33 cellular contexts compared by ENCODE assay signal in genomic region chr2:67091681-67092080, GRCh38.
"Had no signal": no experiment of that assay in that cellular context is flagged by ENCODE, and none has a peak within 500 bp of the region (broad histone marks: within the 10 kb centered on the region; RNA-seq: fewer than 3 reads in every experiment).

No MANE protein-coding gene starts in this region.

- DNase-seq: Karpas-422, Kasumi-1, KG1, MG63, MM.1S, MV-4-11, NCI-H1048, NCI-H1092, NCI-H1092 treated with DMSO at 0.1 percent for 48 hours, NCI-H1105, NCI-H1105 treated with DMSO at 0.1 percent for 48 hours, NCI-H1417, NCI-H1417 treated with DMSO at 0.1 percent for 48 hours, NCI-H1436, NCI-H1436 treated with DMSO at 0.1 percent for 48 hours, NCI-H146, NCI-H1694, NCI-H1694 treated with DMSO at 0.1 percent for 48 hours, NCI-H187, NCI-H187 treated with DMSO at 0.1 percent for 48 hours, NCI-H1930, NCI-H2029, NCI-H2029 treated with DMSO at 0.1 percent for 48 hours, NCI-H2081, NCI-H2081 treated with DMSO at 0.1 percent for 48 hours, NCI-H2107, NCI-H2171, NCI-H2171 treated with DMSO at 0.1 percent for 48 hours, NCI-H2227 treated with DMSO at 0.1 percent for 48 hours, NCI-H226, NCI-H345, NCI-H446, NCI-H446 treated with DMSO at 0.1 percent for 48 hours had no signal
